8 cellular contexts compared by ENCODE assay signal in genomic region chr11:20612416-20612815, GRCh38. TPM values are rescaled to one million over a fixed set of nuclear protein-coding genes. Genes with fewer than 3 reads are reported as not detected.
"Had no signal": no experiment of that assay in that cellular context is flagged by ENCODE, and none has a peak within 500 bp of the region (broad histone marks: within the 10 kb centered on the region; RNA-seq: fewer than 3 reads in every experiment).

No MANE protein-coding gene starts in this region.

- FAIRE-seq: G401.6, GM12878, GM12891, GM12892, GM18507, GM19239 had no signal

- H3K4me3 ChIP-seq: GM12878 had no signal

- DNase-seq: GDM1 had no signal

- ATAC-seq: GM12878 had no signal

RNA-seq across cellular contexts. Expression of gene SLC6A5, which starts 13.0 kb away (rescaled TPM):
- total RNA-seq: G401, GM12878 had no signal

RNA-seq across cellular contexts. Expression of gene NELL1, which starts 57.0 kb away (rescaled TPM):
- total RNA-seq: GM12878 had no signal
